ENCODE assay signal across 1 cellular context in the genomic region with DNA sequence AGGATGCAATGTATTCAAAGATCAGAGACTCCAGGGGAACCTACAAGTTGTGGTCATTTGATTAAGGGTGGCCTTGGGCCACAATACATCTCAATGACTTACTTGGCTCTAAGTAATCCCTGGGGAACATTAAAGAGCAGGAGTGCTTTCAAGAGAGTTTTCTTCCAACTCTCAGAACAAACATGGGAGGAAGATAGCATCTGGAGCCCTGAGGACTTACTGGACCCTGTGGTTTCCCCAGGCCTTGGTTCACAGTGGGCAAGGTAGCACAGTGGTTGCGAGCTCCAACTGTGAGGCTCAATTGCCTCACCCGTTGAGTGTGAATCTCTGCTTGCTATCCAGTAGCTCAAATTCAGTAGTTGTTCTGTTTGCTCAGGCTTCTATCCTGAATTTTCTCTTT.
A peak's percentile ranks its signal among the peaks of the same experiment; 100 is the strongest.
TF ChIP-seq lines count a peak whose summit lies in the region.

No MANE protein-coding gene starts in this region.

TF ChIP-seq in HepG2, 621 proteins besides CTCF, POLR2A, EP300 and RAD21:
- TF ChIP-seq ZNF12 (CRISPR knock-in tag; IDR thresholded peaks at IDR 0.05) (no peak), RBM39 (IDR thresholded peaks at IDR 0.05; ENCODE audit: low read depth, low read length, poor library complexity, severe bottlenecking) (no peak), TCF7 (IDR thresholded peaks at IDR 0.05; ENCODE audit: low read depth) (no peak), ZNF550 (CRISPR knock-in tag; IDR thresholded peaks at IDR 0.05; ENCODE audit: borderline replicate concordance) (0 out of 2 replicates have a peak, but pooled peaks have one; percentile 32), KLF11 (CRISPR knock-in tag; IDR thresholded peaks at IDR 0.05) (no peak), ZNF225 (CRISPR knock-in tag; IDR thresholded peaks at IDR 0.05) (no peak), ZFP1 (CRISPR knock-in tag; IDR thresholded peaks at IDR 0.05) (no peak), ZNF713 (CRISPR knock-in tag; IDR thresholded peaks at IDR 0.05) (0 out of 2 replicates have a peak, but pooled peaks have one; percentile 50), KLF16 (CRISPR knock-in tag; IDR thresholded peaks at IDR 0.05) (no peak), ZNF776 (CRISPR knock-in tag; IDR thresholded peaks at IDR 0.05) (no peak)
